19 cellular contexts compared by ENCODE assay signal in genomic region chr6:31627690-31628287, GRCh38. TPM values are rescaled to one million over a fixed set of nuclear protein-coding genes. Genes with fewer than 3 reads are reported as not detected.
A peak's percentile ranks its signal among the peaks of the same experiment; 100 is the strongest.
DNase-seq lines count a peak whose midpoint lies in the region; ATAC-seq, FAIRE-seq and TF ChIP-seq lines count a peak whose summit lies in the region.
"Had no signal": no experiment of that assay in that cellular context is flagged by ENCODE, and none has a peak within 500 bp of the region (broad histone marks: within the 10 kb centered on the region; RNA-seq: fewer than 3 reads in every experiment).

No MANE protein-coding gene starts in this region.

- H2AFZ ChIP-seq in HepG2 (ENCODE audit: low read length) (no peak overlapping the region), Loucy (ENCODE audit: low read length) (no peak overlapping the region)

- H3K9me3 ChIP-seq in HepG2 (ENCODE audit: low read length) (no peaks in the 10 kb centered on the region), right lobe of liver (no peaks in the 10 kb centered on the region), Loucy (ENCODE audit: insufficient read depth, low read depth, low read length) (no peaks in the 10 kb centered on the region), A673 (ENCODE audit: low read depth, low read length, poor library complexity, severe bottlenecking) (no peaks in the 10 kb centered on the region)
- H3K9me3 ChIP-seq: Peyer's patch had no signal

- peaks cover 7% of the 10 kb centered on the region for H3K4me1 Mint-ChIP-seq in chondrocyte (ENCODE audit: low read depth)
- peaks cover 6% of the 10 kb centered on the region for H3K4me1 Mint-ChIP-seq in stimulated activated memory B cell treated with anti-CD40 and anti-IgM and Interleukin-4, amounts not matched to agents 10 μg/mL and 1 μg/mL and 100 μg/mL, for 72 hours

- no peak overlapping the region for H3K4me3 ChIP-seq in HepG2 (replicated peaks in 1 of 3; ENCODE audit: insufficient read depth in 1 of 3, low read depth in 2 of 3, low read length in 3 of 3)
- H3K4me3 ChIP-seq in right lobe of liver: no peak overlapping the region
- no peak overlapping the region for H3K4me3 ChIP-seq in Loucy (ENCODE audit: low read length, poor library complexity, severe bottlenecking)
- no peak overlapping the region for H3K4me3 ChIP-seq in A673 (ENCODE audit: low read depth, low read length, poor library complexity, severe bottlenecking)
- H3K4me3 ChIP-seq: Peyer's patch had no signal

- no peaks in the 10 kb centered on the region for H3F3A ChIP-seq in Loucy (ENCODE audit: low read depth)

- H4K20me1 ChIP-seq in HepG2 (ENCODE audit: insufficient read depth, low read length) (peaks cover 5% of the 10 kb centered on the region; the same call in 1 of the 2 replicates), Loucy (ENCODE audit: insufficient read depth, low read length, poor library complexity, severe bottlenecking) (peaks cover 95% of the 10 kb centered on the region)

- no peak for TF ChIP-seq RAD21 in HepG2 (CRISPR knock-in tag; IDR thresholded peaks at IDR 0.05)

- BruUV-seq in HepG2 (replicated peaks; lab: Mats Ljungman, UMichigan) (no TSS peak), A673 (replicated peaks; lab: Mats Ljungman, UMichigan) (no TSS peak)

- H3K27me3 Mint-ChIP-seq in chondrocyte (ENCODE audit: low read depth): no peaks in the 10 kb centered on the region
- H3K27me3 Mint-ChIP-seq in stimulated activated memory B cell treated with anti-CD40 and anti-IgM and Interleukin-4, amounts not matched to agents 10 μg/mL and 1 μg/mL and 100 μg/mL, for 72 hours: no peaks in the 10 kb centered on the region
- H3K27me3 Mint-ChIP-seq: CD8-positive, alpha-beta memory T cell had no signal

- H3K27me3 ChIP-seq in HepG2 (ENCODE audit: control insufficient read depth in 1 of 2, insufficient read depth in 2 of 2, low read length in 2 of 2): no peaks in the 10 kb centered on the region
- no peaks in the 10 kb centered on the region for H3K27me3 ChIP-seq in right lobe of liver
- no peaks in the 10 kb centered on the region for H3K27me3 ChIP-seq in Loucy (ENCODE audit: insufficient read depth, low read length, poor library complexity, severe bottlenecking)
- no peaks in the 10 kb centered on the region for H3K27me3 ChIP-seq in A673 (replicated peaks; ENCODE audit: insufficient read depth, low read depth, low read length, poor library complexity)
- H3K27me3 ChIP-seq: Peyer's patch had no signal

- no peak overlapping the region for H3K4me3 Mint-ChIP-seq in chondrocyte (ENCODE audit: unreplicated experiment)
- H3K4me3 Mint-ChIP-seq in stimulated activated memory B cell treated with anti-CD40 and anti-IgM and Interleukin-4, amounts not matched to agents 10 μg/mL and 1 μg/mL and 100 μg/mL, for 72 hours: no peak overlapping the region

- H3K9me2 ChIP-seq in Loucy (replicated peaks; ENCODE audit: low read depth, low read length): no peaks in the 10 kb centered on the region

- ATAC-seq in HepG2 (no peak), right lobe of liver (no peak), GM21423 (IDR thresholded peaks at IDR 0.05; ENCODE audit: unreplicated experiment) (no peak)
- ATAC-seq in stimulated activated memory B cell treated with anti-CD40 and anti-IgM and Interleukin-4, amounts not matched to agents 10 μg/mL and 1 μg/mL and 100 μg/mL, for 72 hours: no peak

- no peak overlapping the region for H3K4me2 ChIP-seq in HepG2 (ENCODE audit: low read depth, low read length)
- peak overlapping the region; percentile 30 for H3K4me2 ChIP-seq in Loucy (ENCODE audit: low read depth, low read length, poor library complexity, severe bottlenecking)

- peaks cover 2% of the 10 kb centered on the region for H3K4me1 ChIP-seq in HepG2 (ENCODE audit: insufficient read depth, low read length)
- no peaks in the 10 kb centered on the region for H3K4me1 ChIP-seq in right lobe of liver
- H3K4me1 ChIP-seq in Loucy (ENCODE audit: insufficient read depth, low read length, poor library complexity, severe bottlenecking): peaks cover 30% of the 10 kb centered on the region
- H3K4me1 ChIP-seq in A673 (ENCODE audit: insufficient read depth, low read length, poor library complexity, severe bottlenecking): peaks cover 2% of the 10 kb centered on the region

- intact Hi-C loops in HepG2 (cut with micrococcal nuclease; ENCODE audit: unreplicated experiment) (no loop called here), right lobe of liver (cut with DNase I) (no loop called here), A673 (cut with micrococcal nuclease; ENCODE audit: unreplicated experiment) (no loop called here)

- DNase-seq in HepG2 (ENCODE audit: low spot score) (no peak), right lobe of liver (no peak), chondrocyte (ENCODE audit: low spot score) (no peak), A673 (ENCODE audit: low spot score) (no peak)
- DNase-seq: CD8-positive, alpha-beta memory T cell; HCEC 1CT; IMR-90; MV-4-11; NCI-H1417 treated with DMSO at 0.1 percent for 48 hours; NCI-H2029; NCI-H2171 treated with DMSO at 0.1 percent for 48 hours; Peyer's patch; SIG-M5 had no signal

- FAIRE-seq in HepG2 (lab: Jason Lieb, UNC): no peak

- TF ChIP-seq CTCF in HepG2 (CRISPR knock-in tag; IDR thresholded peaks at IDR 0.05) (no peak), right lobe of liver (IDR thresholded peaks at IDR 0.05) (no peak), Loucy (conservative IDR thresholded peaks at IDR 0.05; ENCODE audit: low read length) (no peak), chondrocyte (IDR thresholded peaks at IDR 0.05) (no peak), A673 (conservative IDR thresholded peaks at IDR 0.05; ENCODE audit: low read depth, low read length) (no peak)

- POLR2A ChIA-PET in HepG2 (lab: Yijun Ruan, JAX): interaction anchor here (0.7 to 2.9 kb wide), 4 partner anchors 24 to 39 kb away, joined by 3 to 11 read pairs (median 4); partner anchors contain the start of genes APOM, BAG6, C6orf47 and CSNK2B
- POLR2A ChIA-PET in A673 (lab: Charles Lee; ENCODE audit: low non-redundant PET): no interaction called here

- H3K36me3 Mint-ChIP-seq in chondrocyte (ENCODE audit: low read depth): peaks cover 58% of the 10 kb centered on the region
- H3K36me3 Mint-ChIP-seq in stimulated activated memory B cell treated with anti-CD40 and anti-IgM and Interleukin-4, amounts not matched to agents 10 μg/mL and 1 μg/mL and 100 μg/mL, for 72 hours: peaks cover 82% of the 10 kb centered on the region

- 97% methylated on average over 19 of the region's 19 CpGs for WGBS in HepG2 (ENCODE audit: low lambda C conversion rate)
- WGBS in right lobe of liver (ENCODE audit: insufficient coverage, low coverage, low lambda C conversion rate, missing lambda C conversion rate): 95% methylated on average over 12 of the region's 19 CpGs

- no peaks in the 10 kb centered on the region for H3K9me3 Mint-ChIP-seq in chondrocyte (ENCODE audit: low read depth)
- H3K9me3 Mint-ChIP-seq in stimulated activated memory B cell treated with anti-CD40 and anti-IgM and Interleukin-4, amounts not matched to agents 10 μg/mL and 1 μg/mL and 100 μg/mL, for 72 hours: no peaks in the 10 kb centered on the region
- H3K9me3 Mint-ChIP-seq: CD8-positive, alpha-beta memory T cell had no signal

- no peak for TF ChIP-seq POLR2A in HepG2 (IDR thresholded peaks at IDR 0.05; ENCODE audit: insufficient read depth in 1 of 2, low read depth in 2 of 2, low read length in 2 of 2)
- no peak for TF ChIP-seq POLR2A in right lobe of liver (IDR thresholded peaks at IDR 0.05)

- TF ChIP-seq EP300 in HepG2 (IDR thresholded peaks at IDR 0.05; ENCODE audit: low read depth in 2 of 2, low read length in 2 of 2) (no peak), HepG2 (CRISPR knock-in tag; IDR thresholded peaks at IDR 0.05; ENCODE audit: borderline replicate concordance) (no peak)

- no peak overlapping the region for H3K27ac ChIP-seq in HepG2 (ENCODE audit: extremely low read length, insufficient read depth, low read length)
- no peak overlapping the region for H3K27ac ChIP-seq in right lobe of liver
- no peak overlapping the region for H3K27ac ChIP-seq in A673 (ENCODE audit: low read depth, low read length, poor library complexity, severe bottlenecking)
- H3K27ac ChIP-seq: Peyer's patch had no signal

- peak overlapping the region; percentile 49 for H3K27ac Mint-ChIP-seq in chondrocyte (ENCODE audit: unreplicated experiment)
- peak overlapping the region; percentile 1 for H3K27ac Mint-ChIP-seq in stimulated activated memory B cell treated with anti-CD40 and anti-IgM and Interleukin-4, amounts not matched to agents 10 μg/mL and 1 μg/mL and 100 μg/mL, for 72 hours

- peaks cover 16% of the 10 kb centered on the region for H3K79me2 ChIP-seq in HepG2 (ENCODE audit: insufficient read depth, low read length)
- peaks cover 99% of the 10 kb centered on the region for H3K79me2 ChIP-seq in Loucy (ENCODE audit: insufficient read depth, low read length)

- in situ Hi-C loops in HepG2 (cut with HindIII; ENCODE audit: extremely low pct_ligation_motif_present, low pct_unique_long_range_greater_than_20kb): no loop called here

- H3K9ac ChIP-seq in HepG2 (ENCODE audit: insufficient read depth, low read depth, low read length) (no peak overlapping the region), Loucy (ENCODE audit: low read depth, low read length, poor library complexity, severe bottlenecking) (no peak overlapping the region)

- CTCF ChIA-PET in HepG2 (lab: Yijun Ruan, JAX; ENCODE audit: low intra/inter-chr PET ratio, low total read pairs): no interaction called here
- CTCF ChIA-PET in A673 (lab: Charles Lee): no interaction called here

- H3K36me3 ChIP-seq in HepG2 (replicated peaks in 1 of 2; ENCODE audit: control insufficient read depth in 1 of 2, insufficient read depth in 2 of 2, low read length in 2 of 2) (peaks cover 73 to 99% of the 10 kb centered on the region in 2 experiments), right lobe of liver (peaks cover 17 to 96% (median 54%) of the 10 kb centered on the region in 4 donors), Loucy (ENCODE audit: insufficient read depth, low read length) (peaks cover 96% of the 10 kb centered on the region), A673 (ENCODE audit: insufficient read depth, low read length, poor library complexity, severe bottlenecking) (peaks cover 100% of the 10 kb centered on the region)

RNA-seq across cellular contexts. Expression of gene PRRC2A, which starts 7.3 kb away (rescaled TPM):
- total RNA-seq in HepG2 (2016; rRNA removed; fragmentation: Illumina TruSeq; extraction: Trizol) (37.2 and 38.9 TPM in 2 replicates), right lobe of liver (10 to 100 TPM; 34.7 to 59.6 (median 39.4) TPM), chondrocyte (156 to 185 TPM (median 157 TPM) in 3 replicates), A673 (2021) (289 and 313 TPM in 2 replicates)
- 32.5 and 32.7 TPM in 2 replicates for total RNA-seq in HepG2 (2016; cell fraction: cytosol; rRNA removed; fragmentation: Illumina TruSeq; extraction: Trizol; ENCODE audit: low read depth)
- total RNA-seq in HepG2 (2016; cell fraction: insoluble cytoplasmic fraction; rRNA removed; fragmentation: Illumina TruSeq; extraction: Trizol): 32.8 and 40.6 TPM in 2 replicates
- 32.8 and 40.2 TPM in 2 replicates for total RNA-seq in HepG2 (2016; cell fraction: membrane; rRNA removed; fragmentation: Illumina TruSeq; extraction: Trizol)
- total RNA-seq in HepG2 (2016; cell fraction: nucleus; rRNA removed; fragmentation: Illumina TruSeq; extraction: Trizol): 58.3 and 69.5 TPM in 2 replicates
- polyA plus RNA-seq in HepG2 (2011; rRNA removed): 47.4 and 60.5 TPM in 2 replicates
- 21.8 and 30.2 TPM in 2 replicates for polyA plus RNA-seq in HepG2 (2011; cell fraction: cytosol; rRNA removed)
- polyA plus RNA-seq in HepG2 (2011; cell fraction: nucleus; rRNA removed): 235 and 263 TPM in 2 replicates
- 80.6 and 104 TPM in 2 replicates for polyA plus RNA-seq in HepG2 (2012)
- 12.1 and 13.9 TPM in 2 replicates for polyA plus RNA-seq in HepG2 (2016; cell fraction: cytosol; fragmentation: Illumina TruSeq; extraction: Trizol; ENCODE audit: low read depth)
- polyA plus RNA-seq in HepG2 (2016; cell fraction: insoluble cytoplasmic fraction; fragmentation: Illumina TruSeq; extraction: Trizol; ENCODE audit: low read depth): 59.6 and 89.4 TPM in 2 replicates
- 26.0 and 31.8 TPM in 2 replicates for polyA plus RNA-seq in HepG2 (2016; cell fraction: membrane; fragmentation: Illumina TruSeq; extraction: Trizol; ENCODE audit: low read depth)
- 182 and 188 TPM in 2 replicates for polyA plus RNA-seq in HepG2 (2016; cell fraction: nucleus; fragmentation: Illumina TruSeq; extraction: Trizol; ENCODE audit: insufficient read depth, low read depth)
- polyA minus RNA-seq in HepG2 (2011; rRNA and poly(A)+ RNA removed; ENCODE audit: low replicate concordance): 50.3 and 66.9 TPM in 2 replicates
- polyA minus RNA-seq in HepG2 (2011; cell fraction: cytosol; rRNA and poly(A)+ RNA removed): 51.5 and 53.4 TPM in 2 replicates
- polyA minus RNA-seq in HepG2 (2011; cell fraction: nucleus; rRNA and poly(A)+ RNA removed): 120 and 136 TPM in 2 replicates

RNA-seq across cellular contexts. Expression of gene AIF1, which starts 12.8 kb away (rescaled TPM):
- total RNA-seq in HepG2 (2016; rRNA removed; fragmentation: Illumina TruSeq; extraction: Trizol) (not detected in 2 replicates), right lobe of liver (10 to 100 TPM in 4 of 6 experiments, 1 to 10 TPM in 2; 6.7 to 28.5 (median 13.0) TPM), chondrocyte (not detected in 3 replicates), A673 (2021) (0.64 and 0.68 TPM in 2 replicates)
- total RNA-seq in HepG2 (2016; cell fraction: cytosol; rRNA removed; fragmentation: Illumina TruSeq; extraction: Trizol; ENCODE audit: low read depth): 0.62 and 0.91 TPM in 2 replicates
- not detected in 2 replicates for total RNA-seq in HepG2 (2016; cell fraction: insoluble cytoplasmic fraction; rRNA removed; fragmentation: Illumina TruSeq; extraction: Trizol)
- total RNA-seq in HepG2 (2016; cell fraction: membrane; rRNA removed; fragmentation: Illumina TruSeq; extraction: Trizol): 0.48 TPM in 1 of 2 replicates, not detected in the other
- total RNA-seq in HepG2 (2016; cell fraction: nucleus; rRNA removed; fragmentation: Illumina TruSeq; extraction: Trizol): not detected in 2 replicates
- polyA plus RNA-seq in HepG2 (2011; rRNA removed): 1.4 and 1.5 TPM in 2 replicates
- 0.44 and 1.3 TPM in 2 replicates for polyA plus RNA-seq in HepG2 (2011; cell fraction: cytosol; rRNA removed)
- 0.72 and 1.6 TPM in 2 replicates for polyA plus RNA-seq in HepG2 (2011; cell fraction: nucleus; rRNA removed)
- 1.6 and 7.5 TPM in 2 replicates for polyA plus RNA-seq in HepG2 (2012)
- polyA plus RNA-seq in HepG2 (2016; cell fraction: cytosol; fragmentation: Illumina TruSeq; extraction: Trizol; ENCODE audit: low read depth): 0.98 and 1.2 TPM in 2 replicates
- polyA plus RNA-seq in HepG2 (2016; cell fraction: insoluble cytoplasmic fraction; fragmentation: Illumina TruSeq; extraction: Trizol; ENCODE audit: low read depth): 0.60 and 0.98 TPM in 2 replicates
- polyA plus RNA-seq in HepG2 (2016; cell fraction: membrane; fragmentation: Illumina TruSeq; extraction: Trizol; ENCODE audit: low read depth): 0.76 and 1.2 TPM in 2 replicates
- 1.3 TPM in 1 of 2 replicates, not detected in the other for polyA plus RNA-seq in HepG2 (2016; cell fraction: nucleus; fragmentation: Illumina TruSeq; extraction: Trizol; ENCODE audit: insufficient read depth, low read depth)
- polyA minus RNA-seq in HepG2 (2011; rRNA and poly(A)+ RNA removed; ENCODE audit: low replicate concordance): not detected in 2 replicates
- not detected in 2 replicates for polyA minus RNA-seq in HepG2 (2011; cell fraction: cytosol; rRNA and poly(A)+ RNA removed)
- polyA minus RNA-seq in HepG2 (2011; cell fraction: nucleus; rRNA and poly(A)+ RNA removed): 0.75 TPM in 1 of 2 replicates, not detected in the other
- total RNA-seq: IMR-90, LHCN-M2, NCI-H460 had no signal
- polyA plus RNA-seq: BJ, IMR-90 had no signal

RNA-seq across cellular contexts. Expression of gene BAG6, which starts 24.7 kb away (rescaled TPM):
- total RNA-seq in HepG2 (2016; rRNA removed; fragmentation: Illumina TruSeq; extraction: Trizol) (169 and 190 TPM in 2 replicates), right lobe of liver (100 to 1,000 TPM; 114 to 196 (median 142) TPM), chondrocyte (253 to 308 TPM (median 262 TPM) in 3 replicates), A673 (2021) (391 and 393 TPM in 2 replicates)
- total RNA-seq in HepG2 (2016; cell fraction: cytosol; rRNA removed; fragmentation: Illumina TruSeq; extraction: Trizol; ENCODE audit: low read depth): 84.0 and 88.6 TPM in 2 replicates
- total RNA-seq in HepG2 (2016; cell fraction: insoluble cytoplasmic fraction; rRNA removed; fragmentation: Illumina TruSeq; extraction: Trizol): 156 and 178 TPM in 2 replicates
- 178 and 181 TPM in 2 replicates for total RNA-seq in HepG2 (2016; cell fraction: membrane; rRNA removed; fragmentation: Illumina TruSeq; extraction: Trizol)
- 152 and 174 TPM in 2 replicates for total RNA-seq in HepG2 (2016; cell fraction: nucleus; rRNA removed; fragmentation: Illumina TruSeq; extraction: Trizol)
- 157 and 184 TPM in 2 replicates for polyA plus RNA-seq in HepG2 (2011; rRNA removed)
- 112 and 150 TPM in 2 replicates for polyA plus RNA-seq in HepG2 (2011; cell fraction: cytosol; rRNA removed)
- 529 and 638 TPM in 2 replicates for polyA plus RNA-seq in HepG2 (2011; cell fraction: nucleus; rRNA removed)
- 358 and 398 TPM in 2 replicates for polyA plus RNA-seq in HepG2 (2012)
- polyA plus RNA-seq in HepG2 (2016; cell fraction: cytosol; fragmentation: Illumina TruSeq; extraction: Trizol; ENCODE audit: low read depth): 78.8 and 95.7 TPM in 2 replicates
- polyA plus RNA-seq in HepG2 (2016; cell fraction: insoluble cytoplasmic fraction; fragmentation: Illumina TruSeq; extraction: Trizol; ENCODE audit: low read depth): 186 and 257 TPM in 2 replicates
- 151 and 180 TPM in 2 replicates for polyA plus RNA-seq in HepG2 (2016; cell fraction: membrane; fragmentation: Illumina TruSeq; extraction: Trizol; ENCODE audit: low read depth)
- polyA plus RNA-seq in HepG2 (2016; cell fraction: nucleus; fragmentation: Illumina TruSeq; extraction: Trizol; ENCODE audit: insufficient read depth, low read depth): 346 and 353 TPM in 2 replicates
- 102 and 309 TPM in 2 replicates for polyA minus RNA-seq in HepG2 (2011; rRNA and poly(A)+ RNA removed; ENCODE audit: low replicate concordance)
- polyA minus RNA-seq in HepG2 (2011; cell fraction: cytosol; rRNA and poly(A)+ RNA removed): 190 and 207 TPM in 2 replicates
- 142 and 160 TPM in 2 replicates for polyA minus RNA-seq in HepG2 (2011; cell fraction: nucleus; rRNA and poly(A)+ RNA removed)

RNA-seq across cellular contexts. Expression of gene APOM, which starts 27.9 kb away (rescaled TPM):
- total RNA-seq in HepG2 (2016; rRNA removed; fragmentation: Illumina TruSeq; extraction: Trizol): 52.9 and 98.2 TPM in 2 replicates
- total RNA-seq in HepG2 (2016; cell fraction: cytosol; rRNA removed; fragmentation: Illumina TruSeq; extraction: Trizol; ENCODE audit: low read depth): 43.4 and 48.4 TPM in 2 replicates
- total RNA-seq in HepG2 (2016; cell fraction: insoluble cytoplasmic fraction; rRNA removed; fragmentation: Illumina TruSeq; extraction: Trizol): 49.1 and 105 TPM in 2 replicates
- 24.9 and 27.7 TPM in 2 replicates for total RNA-seq in HepG2 (2016; cell fraction: membrane; rRNA removed; fragmentation: Illumina TruSeq; extraction: Trizol)
- 80.5 and 97.5 TPM in 2 replicates for total RNA-seq in HepG2 (2016; cell fraction: nucleus; rRNA removed; fragmentation: Illumina TruSeq; extraction: Trizol)
- 1,140 and 1,216 TPM in 2 replicates for polyA plus RNA-seq in HepG2 (2011; rRNA removed)
- 931 and 1,024 TPM in 2 replicates for polyA plus RNA-seq in HepG2 (2011; cell fraction: cytosol; rRNA removed)
- polyA plus RNA-seq in HepG2 (2011; cell fraction: nucleus; rRNA removed): 672 and 801 TPM in 2 replicates
- polyA plus RNA-seq in HepG2 (2012): 414 and 633 TPM in 2 replicates
- 40.2 and 51.8 TPM in 2 replicates for polyA plus RNA-seq in HepG2 (2016; cell fraction: cytosol; fragmentation: Illumina TruSeq; extraction: Trizol; ENCODE audit: low read depth)
- 55.3 and 56.0 TPM in 2 replicates for polyA plus RNA-seq in HepG2 (2016; cell fraction: insoluble cytoplasmic fraction; fragmentation: Illumina TruSeq; extraction: Trizol; ENCODE audit: low read depth)
- 20.7 and 25.6 TPM in 2 replicates for polyA plus RNA-seq in HepG2 (2016; cell fraction: membrane; fragmentation: Illumina TruSeq; extraction: Trizol; ENCODE audit: low read depth)
- polyA plus RNA-seq in HepG2 (2016; cell fraction: nucleus; fragmentation: Illumina TruSeq; extraction: Trizol; ENCODE audit: insufficient read depth, low read depth): 129 and 139 TPM in 2 replicates
- polyA minus RNA-seq in HepG2 (2011; rRNA and poly(A)+ RNA removed; ENCODE audit: low replicate concordance): 3.4 and 446 TPM in 2 replicates
- 154 and 168 TPM in 2 replicates for polyA minus RNA-seq in HepG2 (2011; cell fraction: cytosol; rRNA and poly(A)+ RNA removed)
- 110 and 177 TPM in 2 replicates for polyA minus RNA-seq in HepG2 (2011; cell fraction: nucleus; rRNA and poly(A)+ RNA removed)
- 100 to 1,000 TPM; 100 to 182 (median 116) TPM for total RNA-seq in right lobe of liver
- total RNA-seq in chondrocyte: 0.85 to 1.2 TPM in 2 of 3 replicates, not detected in the other
- 2.5 and 4.8 TPM in 2 replicates for total RNA-seq in A673 (2021)

RNA-seq across cellular contexts. Expression of gene C6orf47, which starts 32.8 kb away (rescaled TPM):
- total RNA-seq in HepG2 (2016; rRNA removed; fragmentation: Illumina TruSeq; extraction: Trizol) (15.5 and 18.1 TPM in 2 replicates), right lobe of liver (1 to 10 TPM; 6.6 to 8.7 (median 7.6) TPM), chondrocyte (19.1 to 20.3 TPM (median 20.2 TPM) in 3 replicates), A673 (2021) (20.1 and 21.3 TPM in 2 replicates)
- 4.0 and 4.6 TPM in 2 replicates for total RNA-seq in HepG2 (2016; cell fraction: cytosol; rRNA removed; fragmentation: Illumina TruSeq; extraction: Trizol; ENCODE audit: low read depth)
- total RNA-seq in HepG2 (2016; cell fraction: insoluble cytoplasmic fraction; rRNA removed; fragmentation: Illumina TruSeq; extraction: Trizol): 16.8 and 18.5 TPM in 2 replicates
- total RNA-seq in HepG2 (2016; cell fraction: membrane; rRNA removed; fragmentation: Illumina TruSeq; extraction: Trizol): 10.4 and 12.5 TPM in 2 replicates
- 11.7 and 13.0 TPM in 2 replicates for total RNA-seq in HepG2 (2016; cell fraction: nucleus; rRNA removed; fragmentation: Illumina TruSeq; extraction: Trizol)
- polyA plus RNA-seq in HepG2 (2011; rRNA removed): 1.7 and 2.1 TPM in 2 replicates
- 1.5 TPM in 2 replicates for polyA plus RNA-seq in HepG2 (2011; cell fraction: cytosol; rRNA removed)
- polyA plus RNA-seq in HepG2 (2011; cell fraction: nucleus; rRNA removed): 3.0 and 3.3 TPM in 2 replicates
- polyA plus RNA-seq in HepG2 (2012): 3.3 and 4.4 TPM in 2 replicates
- 1.9 and 2.9 TPM in 2 replicates for polyA plus RNA-seq in HepG2 (2016; cell fraction: cytosol; fragmentation: Illumina TruSeq; extraction: Trizol; ENCODE audit: low read depth)
- 12.2 and 12.5 TPM in 2 replicates for polyA plus RNA-seq in HepG2 (2016; cell fraction: insoluble cytoplasmic fraction; fragmentation: Illumina TruSeq; extraction: Trizol; ENCODE audit: low read depth)
- polyA plus RNA-seq in HepG2 (2016; cell fraction: membrane; fragmentation: Illumina TruSeq; extraction: Trizol; ENCODE audit: low read depth): 5.2 and 6.9 TPM in 2 replicates
- 11.9 and 12.9 TPM in 2 replicates for polyA plus RNA-seq in HepG2 (2016; cell fraction: nucleus; fragmentation: Illumina TruSeq; extraction: Trizol; ENCODE audit: insufficient read depth, low read depth)
- polyA minus RNA-seq in HepG2 (2011; rRNA and poly(A)+ RNA removed; ENCODE audit: low replicate concordance): 3.9 and 10.7 TPM in 2 replicates
- 1.2 and 1.3 TPM in 2 replicates for polyA minus RNA-seq in HepG2 (2011; cell fraction: cytosol; rRNA and poly(A)+ RNA removed)
- 5.3 and 6.1 TPM in 2 replicates for polyA minus RNA-seq in HepG2 (2011; cell fraction: nucleus; rRNA and poly(A)+ RNA removed)
